6 cellular contexts compared by ENCODE assay signal in the genomic region with DNA sequence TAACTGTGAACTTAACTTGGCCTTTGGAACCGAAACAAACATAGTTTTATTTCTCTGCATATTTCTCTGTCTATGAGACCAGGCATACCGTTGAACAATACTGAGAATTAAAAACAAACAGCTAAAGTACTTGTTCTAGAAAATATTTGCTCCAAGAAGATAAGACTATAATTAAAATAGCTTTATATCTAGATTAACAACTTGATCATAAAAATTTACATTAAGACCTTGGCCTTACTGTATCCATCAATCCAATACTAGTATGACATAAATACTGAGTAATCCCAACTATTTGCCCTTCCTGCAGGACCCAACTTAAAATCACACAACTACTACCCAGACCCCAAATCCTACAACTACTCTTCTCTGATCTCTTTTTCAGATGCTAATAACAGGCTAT.
"Had no signal": no experiment of that assay in that cellular context is flagged by ENCODE, and none has a peak within 500 bp of the region (broad histone marks: within the 10 kb centered on the region; RNA-seq: fewer than 3 reads in every experiment).

No MANE protein-coding gene starts in this region.

- H3K36me3 Mint-ChIP-seq: IgD-negative memory B cell had no signal

- DNase-seq: H9, HCEC 1CT had no signal

- H3K4me2 ChIP-seq: GM23338 had no signal

- H2AFZ ChIP-seq: GM23338 had no signal

- H3K27ac ChIP-seq: HL-60 had no signal

- H3K27ac Mint-ChIP-seq: GM23338, H9 had no signal

- H3K4me1 Mint-ChIP-seq: IgD-negative memory B cell had no signal

- H3K9me3 Mint-ChIP-seq: GM23338, H9 had no signal

- ATAC-seq: GM23338, HepG2 had no signal

- H3K4me3 ChIP-seq: GM23338 had no signal

- H3K27me3 Mint-ChIP-seq: IgD-negative memory B cell had no signal

- H3K4me3 Mint-ChIP-seq: GM23338, H9, IgD-negative memory B cell had no signal
